ENCODE assay signal across 8 cellular contexts in the genomic region with DNA sequence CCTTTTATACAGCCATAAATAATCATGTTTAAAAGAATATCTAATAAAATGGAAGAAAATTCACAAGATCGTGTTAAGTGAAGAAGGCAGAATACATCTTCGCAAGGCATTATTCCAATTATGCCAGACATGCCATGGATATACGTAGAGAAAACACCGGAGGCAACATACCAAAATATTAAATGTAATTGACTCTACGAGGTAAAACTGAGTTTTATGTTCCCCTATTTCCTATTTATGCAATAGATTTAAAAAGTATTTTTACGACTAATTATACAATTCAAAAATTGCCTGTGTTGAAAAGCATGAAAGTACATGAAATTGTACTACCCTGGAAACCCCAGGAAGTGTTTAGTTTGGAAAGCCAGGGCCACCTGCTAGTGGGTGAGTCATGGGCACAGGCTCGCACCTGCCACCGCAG. TPM values are rescaled to one million over a fixed set of nuclear protein-coding genes. Genes with fewer than 3 reads are reported as not detected.
DNase-seq lines count a peak whose midpoint lies in the region; ATAC-seq and TF ChIP-seq lines count a peak whose summit lies in the region.

No MANE protein-coding gene starts in this region.

- H3K79me2 ChIP-seq in ACC112 (ENCODE audit: control insufficient read depth, insufficient read depth, low read length, unreplicated experiment), result peaks cover 28% of the 10 kb centered on the region
- peaks cover 7% of the 10 kb centered on the region; the same call in 1 of the 2 replicates for H3K79me2 ChIP-seq in GM23248 (ENCODE audit: insufficient read depth)

- H3K4me2 ChIP-seq in GM23248 (ENCODE audit: unreplicated experiment), result peak overlapping the region; percentile 84

- H3K4me3 ChIP-seq in ACC112 (ENCODE audit: low read depth, low read length), result peak overlapping the region; percentile 94
- H3K4me3 ChIP-seq in GM23248, result peak overlapping the region; percentile 89
- H3K4me3 ChIP-seq in iPS-20b (ENCODE audit: low read length), result peak overlapping the region; percentile 95
- peak overlapping the region in 4 of 5 donors; percentile 69 to 90 (median 84) for H3K4me3 ChIP-seq in subcutaneous abdominal adipose tissue (ENCODE audit: low read depth in 1 of 5, low read length in 5 of 5)

- H3K4me3 Mint-ChIP-seq in activated CD8-positive, alpha-beta T cell treated with anti-CD3 and anti-CD28 coated beads for 36 hours, result peak overlapping the region; percentile 97

- POLR2A ChIA-PET in activated CD8-positive, alpha-beta T cell treated with anti-CD3 and anti-CD28 coated beads for 36 hours (lab: Charles Lee), result interaction anchor here (0.8 to 6.1 kb wide), 7 partner anchors 9 to 84 kb away, joined by 3 to 52 read pairs (median 13); a partner anchor contains a TSS

- peaks cover 50% of the 10 kb centered on the region for H3K4me1 Mint-ChIP-seq in activated CD8-positive, alpha-beta T cell treated with anti-CD3 and anti-CD28 coated beads for 36 hours (ENCODE audit: low read depth)

- no peaks in the 10 kb centered on the region for H3K27me3 Mint-ChIP-seq in activated CD8-positive, alpha-beta T cell treated with anti-CD3 and anti-CD28 coated beads for 36 hours

- intact Hi-C loops in activated CD8-positive, alpha-beta T cell treated with anti-CD3 and anti-CD28 coated beads for 36 hours (cut with micrococcal nuclease), result no loop called here

- CTCF ChIA-PET in activated CD8-positive, alpha-beta T cell treated with anti-CD3 and anti-CD28 coated beads for 36 hours (lab: Charles Lee), result interaction anchor here (1.2 to 3.8 kb wide), 4 partner anchors 10 to 38 kb away, joined by 5 to 23 read pairs (median 8); a partner anchor contains a TSS

- H3K4me1 ChIP-seq in ACC112 (ENCODE audit: control insufficient read depth, insufficient read depth, low read length, unreplicated experiment) (peaks cover 10% of the 10 kb centered on the region), GM23248 (ENCODE audit: insufficient read depth) (peaks cover 19% of the 10 kb centered on the region), iPS-20b (ENCODE audit: insufficient read depth, low read length) (peaks cover 25% of the 10 kb centered on the region), subcutaneous abdominal adipose tissue (ENCODE audit: control insufficient read depth in 5 of 5, insufficient read depth in 5 of 5, low read length in 5 of 5) (peaks cover 11 to 51% (median 47%) of the 10 kb centered on the region in 5 donors)

- H3K9me3 ChIP-seq in GM23248 (ENCODE audit: low read depth), result no peaks in the 10 kb centered on the region
- no peaks in the 10 kb centered on the region for H3K9me3 ChIP-seq in iPS-20b (ENCODE audit: insufficient read depth, low read depth, low read length)
- no peaks in the 10 kb centered on the region for H3K9me3 ChIP-seq in subcutaneous abdominal adipose tissue (ENCODE audit: control insufficient read depth in 5 of 5, low read length in 5 of 5)

- H3K27me3 ChIP-seq in ACC112 (ENCODE audit: insufficient read depth, low read length), result no peaks in the 10 kb centered on the region
- no peaks in the 10 kb centered on the region for H3K27me3 ChIP-seq in GM23248 (replicated peaks; ENCODE audit: insufficient read depth)
- no peaks in the 10 kb centered on the region for H3K27me3 ChIP-seq in iPS-20b (ENCODE audit: insufficient read depth, low read length)
- H3K27me3 ChIP-seq in subcutaneous abdominal adipose tissue (ENCODE audit: control insufficient read depth in 5 of 5, insufficient read depth in 4 of 5, low read length in 5 of 5), result no peaks in the 10 kb centered on the region

- peaks cover 14% of the 10 kb centered on the region for H3K36me3 Mint-ChIP-seq in activated CD8-positive, alpha-beta T cell treated with anti-CD3 and anti-CD28 coated beads for 36 hours (ENCODE audit: low read depth)

- H3K9me3 Mint-ChIP-seq in activated CD8-positive, alpha-beta T cell treated with anti-CD3 and anti-CD28 coated beads for 36 hours, result no peaks in the 10 kb centered on the region

- H4K20me1 ChIP-seq in GM23248 (ENCODE audit: insufficient read depth), result no peaks in the 10 kb centered on the region

- H3K27ac ChIP-seq in ACC112 (ENCODE audit: low read depth, low read length), result no peak overlapping the region; the same call in 1 of the 2 replicates
- 0 out of 2 replicates have a peak overlapping the region, but pooled peaks have one; percentile 31 for H3K27ac ChIP-seq in GM23248
- H3K27ac ChIP-seq in iPS-20b (ENCODE audit: low read length), result peak overlapping the region; percentile 72
- peak overlapping the region; percentile 94 for H3K27ac ChIP-seq in subcutaneous abdominal adipose tissue (ENCODE audit: low read depth, low read length)

- TF ChIP-seq CTCF in activated CD8-positive, alpha-beta T cell treated with anti-CD3 and anti-CD28 coated beads for 36 hours (IDR thresholded peaks at IDR 0.05), result no peak

- in situ Hi-C loops in GM23248 (cut with MboI), result no loop called here

- peak overlapping the region; percentile 92 for H3K27ac Mint-ChIP-seq in activated CD8-positive, alpha-beta T cell treated with anti-CD3 and anti-CD28 coated beads for 36 hours

- H3F3A ChIP-seq in GM23248 (ENCODE audit: insufficient read depth), result peaks cover 10% of the 10 kb centered on the region; the same call in 1 of the 2 replicates

- H3K9me2 ChIP-seq in GM23248 (ENCODE audit: insufficient read depth), result no peaks in the 10 kb centered on the region

- H3K9ac ChIP-seq in GM23248 (peak overlapping the region; percentile 82), iPS-20b (ENCODE audit: low read depth, low read length) (peak overlapping the region; percentile 95; the same call in 1 of the 2 replicates), subcutaneous abdominal adipose tissue (ENCODE audit: low read length in 5 of 5) (peak overlapping the region in 4 of 5 donors; percentile 79 to 92 (median 89))

- WGBS in GM23248 (ENCODE audit: low coverage in 1 of 2, low lambda C conversion rate in 2 of 2, missing lambda C conversion rate in 2 of 2), 2 experiments, result 48% methylated on average over 8 of the region's 8 CpGs

- peak overlapping the region; percentile 76 for H2AFZ ChIP-seq in ACC112 (ENCODE audit: low read length, unreplicated experiment)
- peak overlapping the region; percentile 91 for H2AFZ ChIP-seq in GM23248

- ATAC-seq in activated CD8-positive, alpha-beta T cell treated with anti-CD3 and anti-CD28 coated beads for 36 hours, result peak; percentile 45
- ATAC-seq in GM21825 (IDR thresholded peaks at IDR 0.05; ENCODE audit: unreplicated experiment), result no peak
- ATAC-seq in GM18517 (IDR thresholded peaks at IDR 0.05; ENCODE audit: unreplicated experiment), result no peak

- H3K36me3 ChIP-seq in ACC112 (ENCODE audit: insufficient read depth, low read length) (no peaks in the 10 kb centered on the region), GM23248 (ENCODE audit: low read depth) (no peaks in the 10 kb centered on the region), iPS-20b (ENCODE audit: insufficient read depth, low read depth, low read length) (peaks cover 31% of the 10 kb centered on the region), subcutaneous abdominal adipose tissue (ENCODE audit: control insufficient read depth in 5 of 5, insufficient read depth in 5 of 5, low read length in 5 of 5) (peaks cover 0 to 25% (median 20%) of the 10 kb centered on the region in 5 donors)

- DNase-seq in GM23248, result no peak
- DNase-seq in activated CD8-positive, alpha-beta T cell treated with anti-CD3 and anti-CD28 coated beads for 36 hours, result no peak
- no peak for DNase-seq in stimulated activated CD4-positive, alpha-beta T cell treated with anti-CD3 and anti-CD28 coated beads, Interleukin-2, amount 100 ng/mL, for 48 hours

RNA-seq across cellular contexts. Expression of a gene that starts 0.9 kb away (rescaled TPM):
- total RNA-seq in GM23248 (2014; rRNA removed; shearing (Covaris generic)), result 48.1 and 53.5 TPM in 2 replicates
- 15.8 and 17.3 TPM in 2 replicates for polyA plus RNA-seq in GM23248 (2016; fragmentation: Nextera tagmentation; extraction: Ambion mirVana)
- total RNA-seq in activated CD8-positive, alpha-beta T cell treated with anti-CD3 and anti-CD28 coated beads for 36 hours, result 10 to 100 TPM; 56.0 to 59.2 TPM

RNA-seq across cellular contexts. Expression of a gene that starts 11.4 kb away (rescaled TPM):
- total RNA-seq in GM23248 (2014; rRNA removed; shearing (Covaris generic)), result 3.9 and 5.2 TPM in 2 replicates
- polyA plus RNA-seq in GM23248 (2016; fragmentation: Nextera tagmentation; extraction: Ambion mirVana), result 0.75 and 1.6 TPM in 2 replicates
- total RNA-seq in activated CD8-positive, alpha-beta T cell treated with anti-CD3 and anti-CD28 coated beads for 36 hours, result 1 to 10 TPM; 4.7 to 4.9 TPM

RNA-seq across cellular contexts. Expression of a gene that starts 26.3 kb away (rescaled TPM):
- total RNA-seq in GM23248 (2014; rRNA removed; shearing (Covaris generic)), result not detected in 2 replicates
- polyA plus RNA-seq in GM23248 (2016; fragmentation: Nextera tagmentation; extraction: Ambion mirVana), result not detected in 2 replicates
- total RNA-seq in activated CD8-positive, alpha-beta T cell treated with anti-CD3 and anti-CD28 coated beads for 36 hours, result not detected

RNA-seq across cellular contexts. Expression of a gene that starts 44.3 kb away (rescaled TPM):
- total RNA-seq in GM23248 (2014; rRNA removed; shearing (Covaris generic)), result not detected in 2 replicates
- polyA plus RNA-seq in GM23248 (2016; fragmentation: Nextera tagmentation; extraction: Ambion mirVana), result not detected in 2 replicates
- 1 to 10 TPM; 2.6 to 2.9 TPM for total RNA-seq in activated CD8-positive, alpha-beta T cell treated with anti-CD3 and anti-CD28 coated beads for 36 hours

RNA-seq across cellular contexts. Expression of a gene that starts 44.5 kb away (rescaled TPM):
- not detected in 2 replicates for total RNA-seq in GM23248 (2014; rRNA removed; shearing (Covaris generic))
- polyA plus RNA-seq in GM23248 (2016; fragmentation: Nextera tagmentation; extraction: Ambion mirVana), result not detected in 2 replicates
- 10 to 100 TPM; 21.8 to 21.9 TPM for total RNA-seq in activated CD8-positive, alpha-beta T cell treated with anti-CD3 and anti-CD28 coated beads for 36 hours
